Comparison of ENCODE assay signal across 8 cellular contexts in genomic region chr10:47705698-47706414, GRCh38. TPM values are rescaled to one million over a fixed set of nuclear protein-coding genes. Genes with fewer than 3 reads are reported as not detected.
DNase-seq lines count a peak whose midpoint lies in the region; ATAC-seq, FAIRE-seq and TF ChIP-seq lines count a peak whose summit lies in the region.
"Not testable (repeated sequence)": the region's sequence is repeated elsewhere in the genome, so short reads cannot be mapped to it uniquely, and the experiment has no call there.

No MANE protein-coding gene starts in this region.

- peak overlapping the region; percentile 73 for H3K27ac ChIP-seq in left ventricle myocardium inferior (replicated peaks)

- H3K4me3 ChIP-seq in HAP-1 (peak overlapping the region; percentile 20), astrocyte of the cerebellum (ENCODE audit: low read depth, low read length) (peak overlapping the region; percentile 32), left ventricle myocardium inferior (peak overlapping the region; percentile 63)

- H3K9me3 ChIP-seq in HAP-1; left ventricle myocardium inferior (replicated peaks): not testable (repeated sequence)

- H3K4me1 ChIP-seq in HAP-1, left ventricle myocardium inferior: not testable (repeated sequence)

- intact Hi-C loops in left ventricle myocardium inferior (cut with micrococcal nuclease); posterior vena cava (cut with DNase I): not testable (repeated sequence)

- peak; percentile 13 for FAIRE-seq in HTR-8/SVneo (lab: Jason Lieb, UNC)

- H3K27me3 ChIP-seq in HAP-1 (ENCODE audit: low read depth); left ventricle myocardium inferior (ENCODE audit: low read depth): not testable (repeated sequence)

- peak; percentile 1 for DNase-seq in G401 (ENCODE audit: low spot score)
- peak in 1 of 2 experiments; percentile 74 for DNase-seq in HAP-1 (ENCODE audit: low spot score in 2 of 2)
- DNase-seq in HTR-8/SVneo (ENCODE audit: insufficient read length, low spot score); astrocyte of the cerebellum (ENCODE audit: low read depth): not testable (repeated sequence)
- peak; percentile 42 to 54 for DNase-seq in activated CD4-positive, alpha-beta T cell treated with anti-CD3 and anti-CD28 coated beads for 24 hours (ENCODE audit: low read depth in 2 of 2)
- peak; percentile 82 for DNase-seq in left ventricle myocardium inferior
- peak; percentile 92 for DNase-seq in posterior vena cava (ENCODE audit: low spot score)
- DNase-seq in stimulated activated naive CD8-positive, alpha-beta T cell treated with anti-CD3 and anti-CD28 coated beads, Interleukin-15, Interleukin-2, amounts not matched to agents 100 U/mL and 50 U/mL, for 24 hours, result peak; percentile 77

- not testable (repeated sequence) for TF ChIP-seq CTCF in astrocyte of the cerebellum (IDR thresholded peaks at IDR 0.05; ENCODE audit: low read depth, low read length, missing control alignments); left ventricle myocardium inferior (IDR thresholded peaks at IDR 0.05; ENCODE audit: borderline replicate concordance)

- in situ Hi-C loops in G401 (cut with HindIII; ENCODE audit: low sequenced_read_pairs); HAP-1 (cut with MboI; ENCODE audit: low sequenced_read_pairs); astrocyte of the cerebellum (cut with HindIII; ENCODE audit: low sequenced_read_pairs): not testable (repeated sequence)

- peak; percentile 97 for ATAC-seq in stimulated activated naive CD8-positive, alpha-beta T cell treated with anti-CD3 and anti-CD28 coated beads, Interleukin-15, Interleukin-2, amounts not matched to agents 100 U/mL and 50 U/mL, for 24 hours

- not testable (repeated sequence) for H3K36me3 ChIP-seq in HAP-1 (replicated peaks); left ventricle myocardium inferior

RNA-seq across cellular contexts. Expression of gene SYT15B, which starts 57.5 kb away (rescaled TPM):
- 0.06 TPM in 1 of 2 replicates, not detected in the other for total RNA-seq in G401 (2014; rRNA removed; shearing (Covaris generic))
- total RNA-seq in left ventricle myocardium inferior (0.93 TPM), posterior vena cava (1 to 10 TPM; 2.6 to 2.9 TPM)
